In genomic region chr2:240604939-240605716, GRCh38 we compare ENCODE assay signal across 16 cellular contexts. TPM values are rescaled to one million over a fixed set of nuclear protein-coding genes. Genes with fewer than 3 reads are reported as not detected.
DNase-seq lines count a peak whose midpoint lies in the region; ATAC-seq and TF ChIP-seq lines count a peak whose summit lies in the region.
"Had no signal": no experiment of that assay in that cellular context is flagged by ENCODE, and none has a peak within 500 bp of the region (broad histone marks: within the 10 kb centered on the region; RNA-seq: fewer than 3 reads in every experiment).

No MANE protein-coding gene starts in this region.

- H3K27me3 ChIP-seq in Peyer's patch (no peaks in the 10 kb centered on the region), layer of hippocampus (ENCODE audit: control insufficient read depth, insufficient read depth, low read length) (no peaks in the 10 kb centered on the region), sigmoid colon (no peaks in the 10 kb centered on the region)
- H3K27me3 ChIP-seq: cardiac muscle cell, testis had no signal

- POLR2A ChIA-PET in T-cell (lab: Charles Lee), result no interaction called here

- peaks cover 14% of the 10 kb centered on the region for H3K36me3 Mint-ChIP-seq in activated T-cell treated with anti-CD3 and anti-CD28 coated beads, Interleukin-2, amount 50 U/mL, for 24 hours (ENCODE audit: low read depth)
- no peaks in the 10 kb centered on the region for H3K36me3 Mint-ChIP-seq in T-cell

- intact Hi-C loops in sigmoid colon (cut with DNase I), result no loop called here

- H3K36me3 ChIP-seq in Peyer's patch, result peaks cover 0 to 7% (median 0%) of the 10 kb centered on the region in 3 donors
- no peaks in the 10 kb centered on the region for H3K36me3 ChIP-seq in sigmoid colon
- H3K36me3 ChIP-seq: cardiac muscle cell had no signal

- H3K9me3 ChIP-seq in Peyer's patch, result no peaks in the 10 kb centered on the region
- H3K9me3 ChIP-seq in sigmoid colon, result no peaks in the 10 kb centered on the region
- H3K9me3 ChIP-seq: testis had no signal

- H3K4me1 ChIP-seq in Peyer's patch (peaks cover 0 to 19% (median 4%) of the 10 kb centered on the region in 4 donors), sigmoid colon (no peaks in the 10 kb centered on the region)

- H3K27ac Mint-ChIP-seq in activated T-cell treated with anti-CD3 and anti-CD28 coated beads, Interleukin-2, amount 50 U/mL, for 24 hours, result no peak overlapping the region
- H3K27ac Mint-ChIP-seq in T-cell, result no peak overlapping the region
- H3K27ac Mint-ChIP-seq: activated naive CD4-positive, alpha-beta T cell treated with anti-CD3 and anti-CD28 coated beads for 36 hours; nephron had no signal

- TF ChIP-seq EP300 in sigmoid colon (IDR thresholded peaks at IDR 0.05), result no peak

- TF ChIP-seq POLR2A in Peyer's patch (IDR thresholded peaks at IDR 0.05) (peak; percentile 93 to 96), sigmoid colon (IDR thresholded peaks at IDR 0.05) (no peak)

- no peak for TF ChIP-seq CTCF in Peyer's patch (IDR thresholded peaks at IDR 0.05)
- TF ChIP-seq CTCF in sigmoid colon (IDR thresholded peaks at IDR 0.05), result no peak

- DNase-seq in activated T-cell treated with anti-CD3 and anti-CD28 coated beads, Interleukin-2, amount 50 U/mL, for 24 hours, result peak; percentile 25
- no peak for DNase-seq in activated T-cell treated with anti-CD3 and anti-CD28 coated beads for 4 hours
- peak in 2 of 3 donors; percentile 90 to 92 for DNase-seq in Peyer's patch
- DNase-seq in sigmoid colon, result peak; percentile 55
- no peak for DNase-seq in T-cell
- DNase-seq in NCI-H1105 (lab: John Stamatoyannopoulos, UW), result no peak
- DNase-seq in NCI-H774 (lab: John Stamatoyannopoulos, UW), result no peak
- DNase-seq: activated naive CD4-positive, alpha-beta T cell treated with anti-CD3 and anti-CD28 coated beads for 36 hours; MM.1S; NCI-H2029 treated with DMSO at 0.1 percent for 48 hours; SIG-M5 had no signal

- CTCF ChIA-PET in T-cell (lab: Charles Lee), result no interaction called here

- ATAC-seq in T-cell (replicated peaks in 1 of 4), result no peak

- H3K4me3 ChIP-seq in Peyer's patch (peak overlapping the region in 3 of 4 donors; percentile 26 to 66 (median 63)), sigmoid colon (no peak overlapping the region)
- H3K4me3 ChIP-seq: cardiac muscle cell, smooth muscle cell, testis had no signal

- peaks cover 4% of the 10 kb centered on the region for H3K4me1 Mint-ChIP-seq in activated T-cell treated with anti-CD3 and anti-CD28 coated beads, Interleukin-2, amount 50 U/mL, for 24 hours (ENCODE audit: low read depth)
- no peaks in the 10 kb centered on the region for H3K4me1 Mint-ChIP-seq in T-cell

- no peaks in the 10 kb centered on the region for H3K27me3 Mint-ChIP-seq in activated T-cell treated with anti-CD3 and anti-CD28 coated beads, Interleukin-2, amount 50 U/mL, for 24 hours
- H3K27me3 Mint-ChIP-seq in T-cell, result no peaks in the 10 kb centered on the region

- 21 to 75% methylated on average over 19 of the region's 19 CpGs for WGBS in sigmoid colon, 2 donors

- H3K9me3 Mint-ChIP-seq in activated T-cell treated with anti-CD3 and anti-CD28 coated beads, Interleukin-2, amount 50 U/mL, for 24 hours, result no peaks in the 10 kb centered on the region
- H3K9me3 Mint-ChIP-seq in T-cell, result no peaks in the 10 kb centered on the region
- H3K9me3 Mint-ChIP-seq: activated naive CD4-positive, alpha-beta T cell treated with anti-CD3 and anti-CD28 coated beads for 36 hours; nephron had no signal

- no peak overlapping the region for H3K4me3 Mint-ChIP-seq in activated T-cell treated with anti-CD3 and anti-CD28 coated beads, Interleukin-2, amount 50 U/mL, for 24 hours
- no peak overlapping the region for H3K4me3 Mint-ChIP-seq in T-cell
- H3K4me3 Mint-ChIP-seq: activated naive CD4-positive, alpha-beta T cell treated with anti-CD3 and anti-CD28 coated beads for 36 hours; nephron had no signal

- H3K27ac ChIP-seq in Peyer's patch, result peak overlapping the region in 3 of 4 donors; percentile 75 to 93 (median 91)
- peak overlapping the region; percentile 69 for H3K27ac ChIP-seq in layer of hippocampus (ENCODE audit: low read depth, low read length)
- H3K27ac ChIP-seq in sigmoid colon, result no peak overlapping the region
- H3K27ac ChIP-seq: testis had no signal

RNA-seq across cellular contexts. Expression of gene CAPN10, which starts 18.6 kb away (rescaled TPM):
- total RNA-seq in Peyer's patch (10 to 100 TPM; 48.3 to 96.4 (median 78.9) TPM), sigmoid colon (10 to 100 TPM; 10.5 to 27.7 (median 16.3) TPM), T-cell (100 to 1,000 TPM in 2 of 5 donors, 10 to 100 TPM in 3; 73.3 to 107 (median 96.1) TPM)
- polyA plus RNA-seq in sigmoid colon, result 10 to 100 TPM; 11.4 to 33.0 (median 16.4) TPM

RNA-seq across cellular contexts. Expression of gene GPR35, which starts 20.2 kb away (rescaled TPM):
- total RNA-seq in Peyer's patch (100 to 1,000 TPM in 3 of 4 donors, 10 to 100 TPM in 1; 61.1 to 341 (median 261) TPM), sigmoid colon (1 to 10 TPM; 1.3 to 7.8 (median 3.5) TPM), T-cell (10 to 100 TPM in 3 of 5 donors, 1 to 10 TPM in 2; 6.2 to 16.2 (median 10.4) TPM)
- 10 to 100 TPM; 28.2 to 76.6 (median 33.0) TPM for polyA plus RNA-seq in sigmoid colon

RNA-seq across cellular contexts. Expression of gene RNPEPL1, which starts 36.8 kb away (rescaled TPM):
- total RNA-seq in Peyer's patch (100 to 1,000 TPM in 3 of 4 donors, 10 to 100 TPM in 1; 85.0 to 175 (median 154) TPM), sigmoid colon (10 to 100 TPM; 23.1 to 87.8 (median 28.4) TPM), T-cell (100 to 1,000 TPM in 4 of 5 donors, 10 to 100 TPM in 1; 87.6 to 202 (median 189) TPM)
- polyA plus RNA-seq in sigmoid colon, result 100 to 1,000 TPM in 2 of 3 donors, 10 to 100 TPM in 1; 64.3 to 136 (median 102) TPM

RNA-seq across cellular contexts. Expression of gene DUSP28, which starts 45.0 kb away (rescaled TPM):
- total RNA-seq in Peyer's patch, result 10 to 100 TPM in 1 of 4 donors, 1 to 10 TPM in 3; 4.2 to 10.1 (median 7.1) TPM
- 10 to 100 TPM in 1 of 4 donors, 1 to 10 TPM in 3; 4.6 to 10.2 (median 7.6) TPM for total RNA-seq in sigmoid colon
- 1 to 10 TPM; 5.0 to 5.4 (median 5.1) TPM for polyA plus RNA-seq in sigmoid colon
- 10 to 100 TPM; 11.0 to 17.3 (median 15.4) TPM for total RNA-seq in T-cell

RNA-seq across cellular contexts. Expression of gene ANKMY1, which starts 47.3 kb away (rescaled TPM):
- 10 to 100 TPM; 27.8 to 89.1 (median 40.1) TPM for total RNA-seq in Peyer's patch
- total RNA-seq in sigmoid colon, result 10 to 100 TPM in 2 of 4 donors, 1 to 10 TPM in 2; 6.7 to 14.0 (median 9.6) TPM
- polyA plus RNA-seq in sigmoid colon, result 1 to 10 TPM; 3.6 to 9.4 (median 3.9) TPM
- 10 to 100 TPM; 44.6 to 89.5 (median 79.8) TPM for total RNA-seq in T-cell

Comparison
In these comparisons a context has a peak if more than half of its experiments do, and no peak if none do; other contexts are left out.
1. DNase-seq: peak in activated T-cell treated with anti-CD3 and anti-CD28 coated beads, Interleukin-2, amount 50 U/mL, for 24 hours (single experiment), Peyer's patch (2 of 3) and sigmoid colon (single experiment); none in activated T-cell treated with anti-CD3 and anti-CD28 coated beads for 4 hours (single experiment), T-cell (0 of 34), NCI-H1105 (single experiment) and NCI-H774 (single experiment).
2. H3K27ac ChIP-seq: peak in Peyer's patch (3 of 4) and layer of hippocampus (single experiment); none in sigmoid colon (0 of 4).
3. H3K4me3 ChIP-seq: peak in Peyer's patch (3 of 4); none in sigmoid colon (0 of 4).
4. POLR2A ChIP-seq: peak in Peyer's patch (2 of 2); none in sigmoid colon (0 of 2).